18 cellular contexts compared by ENCODE assay signal in genomic region chr2:137870682-137871081, GRCh38.
DNase-seq lines count a peak whose midpoint lies in the region; ATAC-seq and TF ChIP-seq lines count a peak whose summit lies in the region.
"Had no signal": no experiment of that assay in that cellular context is flagged by ENCODE, and none has a peak within 500 bp of the region (broad histone marks: within the 10 kb centered on the region; RNA-seq: fewer than 3 reads in every experiment).

No MANE protein-coding gene starts in this region.

- no peak overlapping the region for H3K4me3 Mint-ChIP-seq in T-helper 2 cell treated with Interferon-gamma antibody and Interleukin-4, amounts not matched to agents 5 μg/mL and 100 μg/mL, for 36 hours
- H3K4me3 Mint-ChIP-seq: activated naive CD4-positive, alpha-beta T cell treated with anti-CD3 and anti-CD28 coated beads for 36 hours; CD4-positive, alpha-beta memory T cell; H9; stimulated activated naive CD8-positive, alpha-beta T cell treated with anti-CD3 and anti-CD28 coated beads, Interleukin-15, amount 100 ng/mL, for 72 hours had no signal

- DNase-seq in activated CD4-positive, alpha-beta T cell treated with anti-CD3 and anti-CD28 coated beads for 4 hours: no peak
- DNase-seq in tibial artery (no peak), NOMO-1 treated with dmso at 0.1 percent for 144 hours (lab: John Stamatoyannopoulos, UW; ENCODE audit: unreplicated experiment) (no peak)
- DNase-seq in T-helper 2 cell treated with Interferon-gamma antibody and Interleukin-4, amounts not matched to agents 5 μg/mL and 100 μg/mL, for 36 hours (ENCODE audit: low spot score): no peak
- DNase-seq: activated naive CD4-positive, alpha-beta T cell treated with anti-CD3 and anti-CD28 coated beads for 36 hours; body of pancreas; CD4-positive, alpha-beta memory T cell; H9; heart right ventricle; NCI-H1694 treated with DMSO at 0.1 percent for 48 hours; NCI-H524; pancreas; stimulated activated naive CD8-positive, alpha-beta T cell treated with anti-CD3 and anti-CD28 coated beads, Interleukin-15, amount 100 ng/mL, for 72 hours; uterus had no signal

- no peak overlapping the region for H3K4me3 ChIP-seq in tibial artery
- H3K4me3 ChIP-seq: body of pancreas, heart right ventricle, pancreas, uterus had no signal

- H3K27me3 Mint-ChIP-seq in T-helper 2 cell treated with Interferon-gamma antibody and Interleukin-4, amounts not matched to agents 5 μg/mL and 100 μg/mL, for 36 hours (ENCODE audit: low read depth): no peaks in the 10 kb centered on the region
- H3K27me3 Mint-ChIP-seq: CD4-positive, alpha-beta memory T cell had no signal

- no peaks in the 10 kb centered on the region for H3K27me3 ChIP-seq in tibial artery
- H3K27me3 ChIP-seq: heart right ventricle, pancreas, uterus had no signal

- H3K4me1 Mint-ChIP-seq in T-helper 2 cell treated with Interferon-gamma antibody and Interleukin-4, amounts not matched to agents 5 μg/mL and 100 μg/mL, for 36 hours (ENCODE audit: low read depth): no peaks in the 10 kb centered on the region
- H3K4me1 Mint-ChIP-seq: CD4-positive, alpha-beta memory T cell; H9; stimulated activated naive CD8-positive, alpha-beta T cell treated with anti-CD3 and anti-CD28 coated beads, Interleukin-15, amount 100 ng/mL, for 72 hours had no signal

- H3K9me3 Mint-ChIP-seq in T-helper 2 cell treated with Interferon-gamma antibody and Interleukin-4, amounts not matched to agents 5 μg/mL and 100 μg/mL, for 36 hours: no peaks in the 10 kb centered on the region
- H3K9me3 Mint-ChIP-seq: activated naive CD4-positive, alpha-beta T cell treated with anti-CD3 and anti-CD28 coated beads for 36 hours; CD4-positive, alpha-beta memory T cell; H9; stimulated activated naive CD8-positive, alpha-beta T cell treated with anti-CD3 and anti-CD28 coated beads, Interleukin-15, amount 100 ng/mL, for 72 hours had no signal

- H3K27ac ChIP-seq in tibial artery: no peak overlapping the region
- H3K27ac ChIP-seq: body of pancreas, heart right ventricle, pancreas, uterus had no signal

- peak; percentile 60 for ATAC-seq in GM18502 (IDR thresholded peaks at IDR 0.05; ENCODE audit: poor library complexity, unreplicated experiment)
- peak; percentile 86 for ATAC-seq in GM19438 (IDR thresholded peaks at IDR 0.05; ENCODE audit: low read depth, unreplicated experiment)
- ATAC-seq in HG02840 (IDR thresholded peaks at IDR 0.05; ENCODE audit: low FRiP score, unreplicated experiment): peak; percentile 77
- peak; percentile 52 for ATAC-seq in HG03442 (IDR thresholded peaks at IDR 0.05; ENCODE audit: unreplicated experiment)
- ATAC-seq: body of pancreas; heart right ventricle; pancreas; stimulated activated naive CD8-positive, alpha-beta T cell treated with anti-CD3 and anti-CD28 coated beads, Interleukin-15, amount 100 ng/mL, for 72 hours had no signal

- no peaks in the 10 kb centered on the region for H3K36me3 Mint-ChIP-seq in T-helper 2 cell treated with Interferon-gamma antibody and Interleukin-4, amounts not matched to agents 5 μg/mL and 100 μg/mL, for 36 hours (ENCODE audit: low read depth)
- H3K36me3 Mint-ChIP-seq: CD4-positive, alpha-beta memory T cell had no signal

- no peak overlapping the region for H3K27ac Mint-ChIP-seq in T-helper 2 cell treated with Interferon-gamma antibody and Interleukin-4, amounts not matched to agents 5 μg/mL and 100 μg/mL, for 36 hours
- H3K27ac Mint-ChIP-seq: activated naive CD4-positive, alpha-beta T cell treated with anti-CD3 and anti-CD28 coated beads for 36 hours; CD4-positive, alpha-beta memory T cell; H9; stimulated activated naive CD8-positive, alpha-beta T cell treated with anti-CD3 and anti-CD28 coated beads, Interleukin-15, amount 100 ng/mL, for 72 hours had no signal

- no peak for TF ChIP-seq CTCF in tibial artery (IDR thresholded peaks at IDR 0.05)

- intact Hi-C loops in tibial artery (cut with DNase I; ENCODE audit: low total_unique reads): no loop called here

- H3K36me3 ChIP-seq in tibial artery: no peaks in the 10 kb centered on the region
- H3K36me3 ChIP-seq: heart right ventricle, pancreas, uterus had no signal

- H3K4me1 ChIP-seq in tibial artery: no peaks in the 10 kb centered on the region
- H3K4me1 ChIP-seq: body of pancreas, heart right ventricle, pancreas, uterus had no signal

- no peaks in the 10 kb centered on the region for H3K9me3 ChIP-seq in tibial artery
- H3K9me3 ChIP-seq: body of pancreas, heart right ventricle, pancreas, uterus had no signal
